Comparison of ENCODE assay signal across 7 cellular contexts in the genomic region with DNA sequence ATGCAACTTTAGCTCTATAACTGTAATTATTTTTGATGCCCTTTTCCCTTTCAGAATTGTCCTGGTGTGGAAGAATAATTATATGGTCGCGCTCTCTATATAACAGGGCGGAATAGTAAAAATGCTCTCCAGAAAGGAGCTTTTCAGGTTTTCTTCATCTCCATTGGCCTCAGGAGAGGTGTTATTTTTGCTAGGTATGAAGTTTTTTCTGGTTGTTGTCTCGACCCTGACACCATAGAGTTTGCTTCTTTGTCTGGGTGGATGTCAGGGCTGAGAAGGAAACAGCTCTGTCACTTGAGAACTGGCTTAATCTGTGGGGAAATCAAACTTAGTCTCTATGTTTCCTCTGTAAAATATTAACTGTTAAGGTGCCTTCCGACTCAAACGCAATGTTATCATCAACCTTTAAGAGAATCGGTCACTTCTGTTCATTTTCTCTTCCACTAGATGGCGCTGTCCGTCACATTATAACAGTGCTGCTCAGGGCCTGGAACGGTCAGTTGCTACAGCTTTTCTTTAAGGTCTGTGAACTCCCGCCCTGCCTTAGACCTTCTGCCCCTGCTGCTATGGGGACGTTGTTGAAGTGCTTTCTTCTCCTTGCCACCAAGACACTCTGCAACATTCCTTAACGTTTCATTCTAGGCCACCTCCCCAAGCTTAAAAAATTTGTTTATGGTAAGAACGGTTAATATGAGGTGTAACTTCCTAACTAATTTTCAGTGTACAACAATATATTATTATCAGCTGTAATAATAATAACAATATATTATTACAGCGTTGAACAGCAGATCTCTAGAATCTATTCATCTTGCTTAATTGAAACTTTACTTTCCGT. TPM values are rescaled to one million over a fixed set of nuclear protein-coding genes. Genes with fewer than 3 reads are reported as not detected.
A peak's percentile ranks its signal among the peaks of the same experiment; 100 is the strongest.
DNase-seq lines count a peak whose midpoint lies in the region; ATAC-seq, FAIRE-seq and TF ChIP-seq lines count a peak whose summit lies in the region.

No MANE protein-coding gene starts in this region.

- peak; percentile 89 for FAIRE-seq in GM12892 (lab: Jason Lieb, UNC)

- H3K9me3 ChIP-seq in heart right ventricle: no peaks in the 10 kb centered on the region

- H3K9me3 Mint-ChIP-seq in activated naive CD4-positive, alpha-beta T cell treated with anti-CD3 and anti-CD28 coated beads, Interleukin-2, amount 50 U/mL, for 72 hours: no peaks in the 10 kb centered on the region

- in situ Hi-C loops in SK-MEL-5 (cut with HindIII; ENCODE audit: low pct_unique_long_range_greater_than_20kb, low sequenced_read_pairs): no loop called here

- no peaks in the 10 kb centered on the region for H3K4me1 ChIP-seq in heart right ventricle

- peak; percentile 91 for ATAC-seq in HG02642 (IDR thresholded peaks at IDR 0.05; ENCODE audit: poor library complexity, unreplicated experiment)
- peak; percentile 80 to 90 for ATAC-seq in activated naive CD4-positive, alpha-beta T cell treated with anti-CD3 and anti-CD28 coated beads, Interleukin-2, amount 50 U/mL, for 72 hours
- peak; percentile 61 to 85 (median 82) for ATAC-seq in heart right ventricle

- TF ChIP-seq POLR2A in GM12892 (IDR thresholded peaks at IDR 0.05; ENCODE audit: low read depth, low read length): no peak

- no peaks in the 10 kb centered on the region for H3K36me3 ChIP-seq in heart right ventricle

- no peak overlapping the region for H3K27ac ChIP-seq in heart right ventricle

- 31 to 35% methylated on average over 16 of the region's 16 CpGs for WGBS in heart right ventricle, 2 donors

- no peak overlapping the region for H3K27ac Mint-ChIP-seq in activated naive CD4-positive, alpha-beta T cell treated with anti-CD3 and anti-CD28 coated beads, Interleukin-2, amount 50 U/mL, for 72 hours

- intact Hi-C loops in heart right ventricle (cut with DNase I): loop anchor here (1.0 to 10.0 kb wide), 15 partner anchors 58 to 479 kb away; a partner anchor contains a TSS

- no peaks in the 10 kb centered on the region for H3K36me3 Mint-ChIP-seq in activated naive CD4-positive, alpha-beta T cell treated with anti-CD3 and anti-CD28 coated beads, Interleukin-2, amount 50 U/mL, for 72 hours

- H3K4me3 ChIP-seq in heart right ventricle: no peak overlapping the region

- TF ChIP-seq CTCF in heart right ventricle (IDR thresholded peaks at IDR 0.05): peak; percentile 67 to 82 (median 77)

- H3K27me3 ChIP-seq in heart right ventricle: peaks cover 0 to 23% (median 4%) of the 10 kb centered on the region in 7 donors

- DNase-seq in GM12892 (ENCODE audit: insufficient read length) (no peak), NCI-H1092 (lab: John Stamatoyannopoulos, UW) (peak; percentile 77), SK-MEL-5 (ENCODE audit: low read depth, low spot score) (peak; percentile 85), heart right ventricle (peak in 1 of 2 donors; percentile 65), renal cortical epithelial cell (ENCODE audit: low read depth) (peak; percentile 77)
- DNase-seq in activated naive CD4-positive, alpha-beta T cell treated with anti-CD3 and anti-CD28 coated beads, Interleukin-2, amount 50 U/mL, for 72 hours (ENCODE audit: low spot score in 2 of 2): peak in 1 of 2 donors; percentile 66

RNA-seq across cellular contexts. Expression of a gene that starts 23.8 kb away (rescaled TPM):
- polyA plus RNA-seq in GM12892 (2012; ENCODE audit: missing spikeins): not detected
- total RNA-seq in SK-MEL-5 (2014; rRNA removed; shearing (Covaris generic)): not detected in 2 replicates
- not detected in 2 replicates for polyA plus RNA-seq in SK-MEL-5 (2015; cell fraction: cytosol; rRNA removed)
- not detected in 2 replicates for polyA plus RNA-seq in SK-MEL-5 (2015; cell fraction: nucleus; rRNA removed)
- total RNA-seq in activated naive CD4-positive, alpha-beta T cell treated with anti-CD3 and anti-CD28 coated beads, Interleukin-2, amount 50 U/mL, for 72 hours: not detected
- not detected for total RNA-seq in heart right ventricle
- not detected for polyA plus RNA-seq in heart right ventricle
- total RNA-seq in renal cortical epithelial cell: not detected in 2 replicates

RNA-seq across cellular contexts. Expression of a gene that starts 41.6 kb away (rescaled TPM):
- not detected for polyA plus RNA-seq in GM12892 (2012; ENCODE audit: missing spikeins)
- not detected in 2 replicates for total RNA-seq in SK-MEL-5 (2014; rRNA removed; shearing (Covaris generic))
- not detected in 2 replicates for polyA plus RNA-seq in SK-MEL-5 (2015; cell fraction: cytosol; rRNA removed)
- not detected in 2 replicates for polyA plus RNA-seq in SK-MEL-5 (2015; cell fraction: nucleus; rRNA removed)
- total RNA-seq in activated naive CD4-positive, alpha-beta T cell treated with anti-CD3 and anti-CD28 coated beads, Interleukin-2, amount 50 U/mL, for 72 hours: not detected
- total RNA-seq in heart right ventricle (not detected), renal cortical epithelial cell (0.10 and 1.2 TPM in 2 replicates)
- under 1 TPM in 1 of 2 donors, not detected in 1; 0.03 TPM for polyA plus RNA-seq in heart right ventricle
